8 cellular contexts compared by ENCODE assay signal in genomic region chr16:19883296-19883951, GRCh38. TPM values are rescaled to one million over a fixed set of nuclear protein-coding genes. Genes with fewer than 3 reads are reported as not detected.
A peak's percentile ranks its signal among the peaks of the same experiment; 100 is the strongest.
DNase-seq lines count a peak whose midpoint lies in the region; ATAC-seq and TF ChIP-seq lines count a peak whose summit lies in the region.

No MANE protein-coding gene starts in this region.

- H3K9me3 ChIP-seq in GM23248 (ENCODE audit: low read depth) = no peaks in the 10 kb centered on the region

- H2AFZ ChIP-seq in GM23248 = peak overlapping the region; percentile 28; the same call in 1 of the 2 replicates

- H3K27me3 ChIP-seq in GM23248 (replicated peaks; ENCODE audit: insufficient read depth) = peaks cover 16% of the 10 kb centered on the region

- no peaks in the 10 kb centered on the region for H3K36me3 ChIP-seq in GM23248 (ENCODE audit: low read depth)

- DNase-seq in GM23248 = peak; percentile 16
- peak; percentile 40 for DNase-seq in SK-MEL-5 (ENCODE audit: low read depth, low spot score)
- peak; percentile 55 for DNase-seq in fibroblast of the aortic adventitia (ENCODE audit: low read depth)
- DNase-seq in occipital lobe (lab: John Stamatoyannopoulos, UW) = peak; percentile 85
- DNase-seq in NCI-H187 treated with DMSO at 0.1 percent for 48 hours (lab: John Stamatoyannopoulos, UW) = no peak
- DNase-seq in RKO (ENCODE audit: low spot score) = no peak
- DNase-seq in T-helper 1 cell = no peak

- no peaks in the 10 kb centered on the region for H3K9me2 ChIP-seq in GM23248 (ENCODE audit: insufficient read depth)

- H3K27ac ChIP-seq in GM23248 = no peak overlapping the region

- H4K20me1 ChIP-seq in GM23248 (ENCODE audit: insufficient read depth) = no peaks in the 10 kb centered on the region

- no peaks in the 10 kb centered on the region for H3K4me1 ChIP-seq in GM23248 (ENCODE audit: insufficient read depth)

- H3K4me3 ChIP-seq in GM23248 (no peak overlapping the region), fibroblast of the aortic adventitia (ENCODE audit: low read depth, low read length) (peak overlapping the region; percentile 85)

- no peak for TF ChIP-seq CTCF in fibroblast of the aortic adventitia (IDR thresholded peaks at IDR 0.05; ENCODE audit: insufficient read depth, low read length)

- H3K9ac ChIP-seq in GM23248 = no peak overlapping the region

- WGBS in GM23248 (ENCODE audit: low coverage in 1 of 2, low lambda C conversion rate in 2 of 2, missing lambda C conversion rate in 2 of 2), 2 experiments = 2 to 7% methylated on average over 25 to 35 of the region's 35 CpGs

- in situ Hi-C loops in GM23248 (cut with MboI) (loop anchor here (10.0 kb wide), 2 partner anchors 169 to 279 kb away; partner anchors contain the start of genes IQCK and KNOP1), SK-MEL-5 (cut with HindIII; ENCODE audit: low pct_unique_long_range_greater_than_20kb, low sequenced_read_pairs) (no loop called here)

- 0 out of 2 replicates have a peak, but pooled peaks cover 4% of the 10 kb centered on the region for H3F3A ChIP-seq in GM23248 (ENCODE audit: insufficient read depth)

- no peaks in the 10 kb centered on the region for H3K79me2 ChIP-seq in GM23248 (ENCODE audit: insufficient read depth)

- H3K4me2 ChIP-seq in GM23248 (ENCODE audit: unreplicated experiment) = peak overlapping the region; percentile 32

- no peak for ATAC-seq in GM18519 (IDR thresholded peaks at IDR 0.05; ENCODE audit: low FRiP score, unreplicated experiment)

RNA-seq across cellular contexts. Expression of gene GPRC5B, which starts 1.2 kb away (rescaled TPM):
- 0.63 TPM in 1 of 2 replicates, not detected in the other for total RNA-seq in GM23248 (2014; rRNA removed; shearing (Covaris generic))
- 0.13 and 0.33 TPM in 2 replicates for polyA plus RNA-seq in GM23248 (2016; fragmentation: Nextera tagmentation; extraction: Ambion mirVana)
- total RNA-seq in SK-MEL-5 (2014; rRNA removed; shearing (Covaris generic)) = 38.2 and 49.2 TPM in 2 replicates
- polyA plus RNA-seq in SK-MEL-5 (2015; cell fraction: cytosol; rRNA removed) = 130 and 140 TPM in 2 replicates
- 60.1 and 64.4 TPM in 2 replicates for polyA plus RNA-seq in SK-MEL-5 (2015; cell fraction: nucleus; rRNA removed)
- 20.2 and 47.4 TPM in 2 replicates for total RNA-seq in fibroblast of the aortic adventitia (ENCODE audit: low replicate concordance)
- 39.3 TPM for total RNA-seq in occipital lobe

Comparison
In these comparisons a context has a peak if more than half of its experiments do, and no peak if none do; other contexts are left out.
1. DNase-seq: peak in GM23248 (single experiment), SK-MEL-5 (single experiment), fibroblast of the aortic adventitia (single experiment) and occipital lobe (single experiment); none in NCI-H187 treated with DMSO at 0.1 percent for 48 hours (single experiment), RKO (single experiment) and T-helper 1 cell (0 of 5).
2. RNA of gene GPRC5B, which starts 1.2 kb away (total RNA-seq): 39.3 TPM in occipital lobe (single experiment), 38.2 to 49.2 TPM in SK-MEL-5 and 20.2 to 47.4 TPM in fibroblast of the aortic adventitia; 0.63 TPM in GM23248; every median in the first group is over 10 times any median in the second.